Comparison of ENCODE assay signal across 7 cellular contexts in the genomic region with DNA sequence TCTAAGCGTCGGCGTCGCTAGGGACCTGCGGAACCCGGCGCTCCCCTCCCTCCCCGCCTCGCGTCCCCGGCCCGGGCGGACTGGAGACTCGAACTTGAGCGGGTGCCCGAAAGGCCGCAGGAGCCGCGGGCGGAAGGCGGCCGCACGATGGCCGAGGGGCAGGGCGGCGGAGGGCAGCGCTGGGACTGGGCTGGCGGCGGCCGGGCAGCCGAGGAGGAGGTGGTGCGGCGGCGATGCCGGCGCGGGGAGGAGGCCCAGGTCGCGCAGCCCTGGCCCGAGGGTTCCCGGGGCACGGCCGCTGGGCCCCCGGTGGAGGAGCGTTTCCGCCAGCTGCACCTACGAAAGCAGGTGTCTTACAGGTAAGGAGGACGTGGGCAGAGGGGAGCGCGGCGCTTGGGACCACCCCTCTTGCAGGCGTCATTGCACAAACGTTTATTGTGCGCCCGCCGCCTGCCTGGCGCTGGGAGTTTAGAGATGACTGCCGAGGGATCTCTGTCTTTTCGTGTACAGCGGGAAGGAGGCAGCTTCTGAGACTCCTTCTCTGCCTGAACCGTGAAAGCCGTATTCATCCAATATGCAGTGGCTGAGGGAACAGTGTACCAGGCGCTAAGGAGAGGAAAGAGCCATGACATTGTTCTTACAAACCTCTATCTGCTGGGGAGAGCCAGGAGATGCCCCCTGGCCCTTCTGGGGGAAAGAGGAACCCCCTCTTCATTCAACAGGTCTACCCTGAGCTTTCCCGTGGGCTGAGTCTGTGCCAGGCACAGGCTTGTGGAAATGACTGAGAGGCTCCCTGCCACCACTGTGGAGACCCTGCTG. TPM values are rescaled to one million over a fixed set of nuclear protein-coding genes. Genes with fewer than 3 reads are reported as not detected.
DNase-seq lines count a peak whose midpoint lies in the region; ATAC-seq and TF ChIP-seq lines count a peak whose summit lies in the region.

No MANE protein-coding gene starts in this region.

- peaks cover 0 to 4% (median 0%) of the 10 kb centered on the region in 3 experiments; a peak in 2 of 7 replicates for H3K36me3 Mint-ChIP-seq in H9 (ENCODE audit: insufficient read depth in 1 of 3, low read depth in 3 of 3)
- no peaks in the 10 kb centered on the region for H3K36me3 Mint-ChIP-seq in T-helper 17 cell (ENCODE audit: low read depth)

- H2AFZ ChIP-seq in H9 (ENCODE audit: low read length) (no peak overlapping the region), fibroblast of lung (ENCODE audit: low read length) (no peak overlapping the region)

- no peaks in the 10 kb centered on the region for H3K79me1 ChIP-seq in H9 (ENCODE audit: insufficient read depth, low read depth, low read length, poor library complexity, severe bottlenecking)

- no peak overlapping the region for H4K5ac ChIP-seq in H9 (ENCODE audit: insufficient read length, low read depth, low read length)

- DNase-seq in H9 (peak; percentile 64), T-helper 17 cell (no peak), fibroblast of lung (ENCODE audit: low read depth in 2 of 2) (no peak), psoas muscle (no peak), occipital lobe (lab: John Stamatoyannopoulos, UW) (no peak)

- H2BK120ac ChIP-seq in H9 (ENCODE audit: low read depth, low read length, poor library complexity, severe bottlenecking): no peak overlapping the region

- H2BK15ac ChIP-seq in H9 (ENCODE audit: low read depth, low read length): no peak overlapping the region

- H3K9me3 Mint-ChIP-seq in H9: no peaks in the 10 kb centered on the region; a peak in 1 of 5 replicates

- H3K27me3 Mint-ChIP-seq in H9 (ENCODE audit: low read depth) (peaks cover 65% of the 10 kb centered on the region), T-helper 17 cell (no peaks in the 10 kb centered on the region)

- intact Hi-C loops in psoas muscle (cut with DNase I): loop anchor here in 1 of 2 donors (10.0 kb wide), 1 partner anchor 209 kb away; a partner anchor contains a TSS

- H3K14ac ChIP-seq in H9 (ENCODE audit: insufficient read depth, low read length): no peak overlapping the region

- H4K8ac ChIP-seq in H9 (replicated peaks; ENCODE audit: insufficient read length, low read depth, low read length): no peak overlapping the region

- no peak overlapping the region for H3K18ac ChIP-seq in H9 (ENCODE audit: insufficient read length, low read depth, low read length)

- no peak overlapping the region for H3T11ph ChIP-seq in H9 (ENCODE audit: low read length)

- H3K9me3 ChIP-seq in H9 (ENCODE audit: control insufficient read depth, low read depth, low read length) (no peaks in the 10 kb centered on the region), T-helper 17 cell (ENCODE audit: control insufficient read depth, low read length, poor library complexity, severe bottlenecking) (no peaks in the 10 kb centered on the region), fibroblast of lung (ENCODE audit: control insufficient read depth, insufficient read depth, low read depth, low read length) (no peaks in the 10 kb centered on the region), psoas muscle (no peaks in the 10 kb centered on the region)

- H2BK5ac ChIP-seq in H9 (ENCODE audit: insufficient read length, low read length): no peak overlapping the region

- H3K56ac ChIP-seq in H9 (ENCODE audit: insufficient read length, low read depth, low read length): no peak overlapping the region

- H3K27ac Mint-ChIP-seq in H9 (no peak overlapping the region), T-helper 17 cell (peak overlapping the region; percentile 47)

- H3K9ac ChIP-seq in H9 (ENCODE audit: extremely low read depth, insufficient read length, low read length) (peak overlapping the region; percentile 12), fibroblast of lung (ENCODE audit: insufficient read depth, low read length) (peak overlapping the region; percentile 16)

- no CpG with 5 or more reads among the region's 64 CpGs for WGBS in H9 (ENCODE audit: extremely low coverage, insufficient read length, low lambda C conversion rate)
- 8 to 17% (median 12%) methylated on average over 32 to 64 of the region's 64 CpGs for WGBS in psoas muscle, 3 donors

- no peak overlapping the region for H3K4ac ChIP-seq in H9 (ENCODE audit: low read depth, low read length)

- H3K4me2 ChIP-seq in H9 (ENCODE audit: insufficient read depth, insufficient read length, low read length) (peak overlapping the region; percentile 36), fibroblast of lung (ENCODE audit: extremely low read depth, insufficient read depth, low read length) (peak overlapping the region; percentile 32)

- H3K4me3 ChIP-seq in fibroblast of lung (replicated peaks in 1 of 4; ENCODE audit: control extremely low read depth in 1 of 4, insufficient read depth in 1 of 4, low read depth in 3 of 4, low read length in 4 of 4) (peak overlapping the region in 1 of 4 experiments; percentile 30), psoas muscle (peak overlapping the region; percentile 62)

- H3K36me3 ChIP-seq in fibroblast of lung (ENCODE audit: control insufficient read depth, insufficient read depth, low read length): no peaks in the 10 kb centered on the region
- H3K36me3 ChIP-seq in psoas muscle (ENCODE audit: insufficient read depth in 1 of 2, low read depth in 1 of 2): no peaks in the 10 kb centered on the region

- peak; percentile 19 for ATAC-seq in T-helper 17 cell
- ATAC-seq in psoas muscle: peak; percentile 6 to 45 (median 32)
- ATAC-seq in HG03280 (IDR thresholded peaks at IDR 0.05; ENCODE audit: unreplicated experiment): no peak
- no peak for ATAC-seq in GM21576 (IDR thresholded peaks at IDR 0.05; ENCODE audit: unreplicated experiment)

- no peak overlapping the region for H3K23ac ChIP-seq in H9 (ENCODE audit: insufficient read length, low read depth, low read length)

- H3K4me3 Mint-ChIP-seq in H9 (peak overlapping the region; percentile 57 to 79), T-helper 17 cell (peak overlapping the region; percentile 88)

- H3K79me2 ChIP-seq in H9 (ENCODE audit: insufficient read depth, low read length): no peaks in the 10 kb centered on the region
- no peaks in the 10 kb centered on the region for H3K79me2 ChIP-seq in fibroblast of lung (ENCODE audit: control insufficient read depth, insufficient read depth, low read length)

- peaks cover 7% of the 10 kb centered on the region; the same call in 1 of the 2 replicates for H3K4me1 ChIP-seq in H9 (ENCODE audit: insufficient read depth, low read length)
- H3K4me1 ChIP-seq in fibroblast of lung (ENCODE audit: control insufficient read depth, extremely low read depth, insufficient read depth, low read length): no peaks in the 10 kb centered on the region
- H3K4me1 ChIP-seq in psoas muscle: peaks cover 4% of the 10 kb centered on the region

- H3K27me3 ChIP-seq in H9 (ENCODE audit: insufficient read depth, low read length): peaks cover 22% of the 10 kb centered on the region; the same call in 1 of the 2 replicates
- peaks cover 47% of the 10 kb centered on the region for H3K27me3 ChIP-seq in fibroblast of lung (ENCODE audit: control insufficient read depth, insufficient read depth, low read length)
- H3K27me3 ChIP-seq in psoas muscle (ENCODE audit: insufficient read depth in 3 of 3, low read length in 2 of 3): peaks cover 4 to 55% (median 15%) of the 10 kb centered on the region in 3 donors

- H4K91ac ChIP-seq in H9 (ENCODE audit: insufficient read length, low read depth, low read length): no peak overlapping the region

- peaks cover 7% of the 10 kb centered on the region for H3K23me2 ChIP-seq in H9 (ENCODE audit: insufficient read length, low read depth, low read length, poor library complexity, severe bottlenecking)

- H3K4me1 Mint-ChIP-seq in H9: peaks cover 53 to 78% of the 10 kb centered on the region in 2 experiments
- H3K4me1 Mint-ChIP-seq in T-helper 17 cell: peaks cover 39% of the 10 kb centered on the region

- no peak overlapping the region for H2BK12ac ChIP-seq in H9 (ENCODE audit: insufficient read length, low read depth, low read length)

- H2AK5ac ChIP-seq in H9 (ENCODE audit: insufficient read length, low read length): no peak overlapping the region

- H3K27ac ChIP-seq in H9 (ENCODE audit: insufficient read length, low read depth, low read length) (no peak overlapping the region), fibroblast of lung (ENCODE audit: insufficient read depth, low read length) (no peak overlapping the region), psoas muscle (no peak overlapping the region)

- no peak for TF ChIP-seq CTCF in H9 (conservative IDR thresholded peaks at IDR 0.05)
- no peak for TF ChIP-seq CTCF in fibroblast of lung (conservative IDR thresholded peaks at IDR 0.05 in 1 of 2, IDR thresholded peaks at IDR 0.05 in 1 of 2; ENCODE audit: low read depth in 1 of 2, low read length in 2 of 2)
- no peak for TF ChIP-seq CTCF in psoas muscle (IDR thresholded peaks at IDR 0.05)

- no peak overlapping the region for H2BK20ac ChIP-seq in H9 (ENCODE audit: low read depth, low read length, poor library complexity, severe bottlenecking)

- H4K20me1 ChIP-seq in H9 (ENCODE audit: control insufficient read depth, insufficient read depth, insufficient read length) (no peaks in the 10 kb centered on the region), fibroblast of lung (ENCODE audit: control insufficient read depth, extremely low read depth, insufficient read depth, low read length) (no peaks in the 10 kb centered on the region)

RNA-seq across cellular contexts. Expression of a gene that starts 13.9 kb away (rescaled TPM):
- total RNA-seq in H9 (2021) (68.8 and 68.9 TPM in 2 replicates), T-helper 17 cell (100 to 1,000 TPM; 194 to 196 TPM), fibroblast of lung (24.9 and 35.5 TPM in 2 replicates), psoas muscle (100 to 1,000 TPM in 1 of 4 donors, 10 to 100 TPM in 3; 90.2 to 138 (median 96.2) TPM), occipital lobe (33.5 TPM)
- polyA plus RNA-seq in fibroblast of lung (16.4 and 26.1 TPM in 2 replicates), psoas muscle (10 to 100 TPM; 57.7 to 85.4 (median 62.0) TPM)
- 34.5 and 44.0 TPM in 2 replicates for polyA plus RNA-seq in fibroblast of lung (2012)
- 71.9 and 76.7 TPM in 2 replicates for polyA minus RNA-seq in fibroblast of lung (ENCODE audit: low replicate concordance)

RNA-seq across cellular contexts. Expression of a gene that starts 48.1 kb away (rescaled TPM):
- total RNA-seq in H9 (2021) (392 and 407 TPM in 2 replicates), T-helper 17 cell (1 to 10 TPM; 2.6 to 3.7 TPM), fibroblast of lung (44.6 and 93.2 TPM in 2 replicates), psoas muscle (1 to 10 TPM; 1.4 to 6.3 (median 2.4) TPM), occipital lobe (15.1 TPM)
- polyA plus RNA-seq in fibroblast of lung (131 and 169 TPM in 2 replicates), psoas muscle (1 to 10 TPM; 1.2 to 2.0 (median 1.8) TPM)
- 157 and 188 TPM in 2 replicates for polyA plus RNA-seq in fibroblast of lung (2012)
- polyA minus RNA-seq in fibroblast of lung (ENCODE audit: low replicate concordance): 45.2 and 79.7 TPM in 2 replicates

RNA-seq across cellular contexts. Expression of a gene that starts 55.9 kb away (rescaled TPM):
- 2.6 and 3.3 TPM in 2 replicates for total RNA-seq in H9 (2021)
- total RNA-seq in T-helper 17 cell: not detected
- 14.4 and 28.4 TPM in 2 replicates for total RNA-seq in fibroblast of lung
- 18.8 and 31.2 TPM in 2 replicates for polyA plus RNA-seq in fibroblast of lung
- polyA plus RNA-seq in fibroblast of lung (2012): 112 and 132 TPM in 2 replicates
- polyA minus RNA-seq in fibroblast of lung (ENCODE audit: low replicate concordance): 267 and 318 TPM in 2 replicates
- 1 to 10 TPM; 2.2 to 6.9 (median 3.0) TPM for total RNA-seq in psoas muscle
- polyA plus RNA-seq in psoas muscle: 1 to 10 TPM; 1.4 to 1.7 (median 1.6) TPM
- total RNA-seq in occipital lobe: 1.2 TPM

RNA-seq across cellular contexts. Expression of a gene that starts 58.2 kb away (rescaled TPM):
- total RNA-seq in H9 (2021) (1.0 and 1.1 TPM in 2 replicates), T-helper 17 cell (1 to 10 TPM; 4.3 to 4.8 TPM), fibroblast of lung (under 0.01 TPM in 1 of 2 replicates, not detected in the other), psoas muscle (not detected), occipital lobe (0.78 TPM)
- polyA plus RNA-seq in fibroblast of lung (0.03 and 0.05 TPM in 2 replicates), psoas muscle (not detected)
- 0.14 TPM in 1 of 2 replicates, not detected in the other for polyA plus RNA-seq in fibroblast of lung (2012)
- polyA minus RNA-seq in fibroblast of lung (ENCODE audit: low replicate concordance): 0.82 TPM in 1 of 2 replicates, not detected in the other

Comparison
In these comparisons a context has a peak if more than half of its experiments do, and no peak if none do; other contexts are left out.
1. ATAC-seq: peak in T-helper 17 cell (single experiment) and psoas muscle (4 of 4); none in HG03280 (single experiment) and GM21576 (single experiment).